Comparison of ENCODE assay signal across 11 cellular contexts in genomic region chr3:31105438-31106077, GRCh38.
DNase-seq lines count a peak whose midpoint lies in the region; FAIRE-seq and TF ChIP-seq lines count a peak whose summit lies in the region.
"Had no signal": no experiment of that assay in that cellular context is flagged by ENCODE, and none has a peak within 500 bp of the region (broad histone marks: within the 10 kb centered on the region; RNA-seq: fewer than 3 reads in every experiment).

No MANE protein-coding gene starts in this region.

- intact Hi-C loops in lower leg skin (cut with DNase I; ENCODE audit: low total_unique reads): no loop called here

- WGBS in lower leg skin, 2 donors: 39 to 52% methylated on average over 2 of the region's 2 CpGs

- peak; percentile 43 for FAIRE-seq in endometrium (lab: Jason Lieb, UNC)

- POLR2A ChIA-PET in HEK293T (lab: Yijun Ruan, JAX): no interaction called here

- no peak for TF ChIP-seq CTCF in lower leg skin (IDR thresholded peaks at IDR 0.05)

- H3K4me1 Mint-ChIP-seq in activated T-cell treated with anti-CD3 and anti-CD28 coated beads, Interleukin-2, amount 50 U/mL, for 24 hours (ENCODE audit: low read depth): peaks cover 39% of the 10 kb centered on the region

- H3K36me3 Mint-ChIP-seq in activated T-cell treated with anti-CD3 and anti-CD28 coated beads, Interleukin-2, amount 50 U/mL, for 24 hours (ENCODE audit: low read depth): no peaks in the 10 kb centered on the region

- H3K4me3 ChIP-seq in lower leg skin (ENCODE audit: low read depth, poor library complexity, severe bottlenecking): no peak overlapping the region
- H3K4me3 ChIP-seq: thyroid gland had no signal

- H3K4me3 Mint-ChIP-seq in activated T-cell treated with anti-CD3 and anti-CD28 coated beads, Interleukin-2, amount 50 U/mL, for 24 hours: peak overlapping the region; percentile 16

- H3K27me3 Mint-ChIP-seq in activated T-cell treated with anti-CD3 and anti-CD28 coated beads, Interleukin-2, amount 50 U/mL, for 24 hours: no peaks in the 10 kb centered on the region

- peak overlapping the region; percentile 24 for H3K27ac Mint-ChIP-seq in activated T-cell treated with anti-CD3 and anti-CD28 coated beads, Interleukin-2, amount 50 U/mL, for 24 hours

- no peak for DNase-seq in activated T-cell treated with anti-CD3 and anti-CD28 coated beads, Interleukin-2, amount 50 U/mL, for 24 hours
- DNase-seq in activated T-cell treated with anti-CD3 and anti-CD28 coated beads for 4 hours (no peak), RKO (ENCODE audit: low spot score) (peak; percentile 74), HEK293T (ENCODE audit: extremely low spot score) (no peak), lower leg skin (ENCODE audit: low spot score in 2 of 2) (no peak)
- peak; percentile 5 to 28 for DNase-seq in stimulated activated CD4-positive, alpha-beta T cell treated with anti-CD3 and anti-CD28 coated beads, Interleukin-2, amount 100 ng/mL, for 24 hours
- DNase-seq in stimulated activated naive CD4-positive, alpha-beta T cell (lab: John Stamatoyannopoulos, UW): no peak
- DNase-seq: caudate nucleus, NCI-H1436 treated with DMSO at 0.1 percent for 48 hours, thyroid gland had no signal

- no peak for TF ChIP-seq POLR2A in lower leg skin (IDR thresholded peaks at IDR 0.05)

- CTCF ChIA-PET in HEK293T (lab: Yijun Ruan, JAX): no interaction called here

- peaks cover 7% of the 10 kb centered on the region for H3K9me3 Mint-ChIP-seq in activated T-cell treated with anti-CD3 and anti-CD28 coated beads, Interleukin-2, amount 50 U/mL, for 24 hours

TF ChIP-seq in HEK293T, 16 proteins besides CTCF, POLR2A, EP300 and RAD21:
- TF ChIP-seq CTBP1 (IDR thresholded peaks at IDR 0.05; ENCODE audit: borderline replicate concordance): no peak
- TF ChIP-seq ZNF384 (IDR thresholded peaks at IDR 0.05): no peak
- no peak for TF ChIP-seq BHLHE40 (IDR thresholded peaks at IDR 0.05; ENCODE audit: borderline replicate concordance)
- TF ChIP-seq ARNT (IDR thresholded peaks at IDR 0.05): no peak
- TF ChIP-seq NFRKB (IDR thresholded peaks at IDR 0.05): no peak
- TF ChIP-seq FOXK2 (IDR thresholded peaks at IDR 0.05): no peak
- TF ChIP-seq FOXM1 (IDR thresholded peaks at IDR 0.05; ENCODE audit: borderline replicate concordance): no peak
- TF ChIP-seq SP1 (IDR thresholded peaks at IDR 0.05): no peak
- TF ChIP-seq HDGF (IDR thresholded peaks at IDR 0.05; ENCODE audit: borderline replicate concordance): no peak
- TF ChIP-seq LEF1 (IDR thresholded peaks at IDR 0.05; ENCODE audit: borderline replicate concordance): no peak
- TF ChIP-seq TARDBP (IDR thresholded peaks at IDR 0.05): no peak
- TF ChIP-seq ELF4 (IDR thresholded peaks at IDR 0.05): no peak
- TF ChIP-seq L3MBTL2 (conservative IDR thresholded peaks at IDR 0.05): no peak
- no peak for TF ChIP-seq PKNOX1 (IDR thresholded peaks at IDR 0.05)
- TF ChIP-seq FOXA1 (IDR thresholded peaks at IDR 0.05): no peak

Comparison
In these comparisons a context has a peak if more than half of its experiments do, and no peak if none do; other contexts are left out.
1. DNase-seq: peak in RKO (single experiment) and stimulated activated CD4-positive, alpha-beta T cell treated with anti-CD3 and anti-CD28 coated beads, Interleukin-2, amount 100 ng/mL, for 24 hours (2 of 2); none in activated T-cell treated with anti-CD3 and anti-CD28 coated beads, Interleukin-2, amount 50 U/mL, for 24 hours (single experiment), activated T-cell treated with anti-CD3 and anti-CD28 coated beads for 4 hours (single experiment), HEK293T (single experiment), stimulated activated naive CD4-positive, alpha-beta T cell (0 of 6) and lower leg skin (0 of 2).